ENCODE assay signal across 8 cellular contexts in the genomic region with DNA sequence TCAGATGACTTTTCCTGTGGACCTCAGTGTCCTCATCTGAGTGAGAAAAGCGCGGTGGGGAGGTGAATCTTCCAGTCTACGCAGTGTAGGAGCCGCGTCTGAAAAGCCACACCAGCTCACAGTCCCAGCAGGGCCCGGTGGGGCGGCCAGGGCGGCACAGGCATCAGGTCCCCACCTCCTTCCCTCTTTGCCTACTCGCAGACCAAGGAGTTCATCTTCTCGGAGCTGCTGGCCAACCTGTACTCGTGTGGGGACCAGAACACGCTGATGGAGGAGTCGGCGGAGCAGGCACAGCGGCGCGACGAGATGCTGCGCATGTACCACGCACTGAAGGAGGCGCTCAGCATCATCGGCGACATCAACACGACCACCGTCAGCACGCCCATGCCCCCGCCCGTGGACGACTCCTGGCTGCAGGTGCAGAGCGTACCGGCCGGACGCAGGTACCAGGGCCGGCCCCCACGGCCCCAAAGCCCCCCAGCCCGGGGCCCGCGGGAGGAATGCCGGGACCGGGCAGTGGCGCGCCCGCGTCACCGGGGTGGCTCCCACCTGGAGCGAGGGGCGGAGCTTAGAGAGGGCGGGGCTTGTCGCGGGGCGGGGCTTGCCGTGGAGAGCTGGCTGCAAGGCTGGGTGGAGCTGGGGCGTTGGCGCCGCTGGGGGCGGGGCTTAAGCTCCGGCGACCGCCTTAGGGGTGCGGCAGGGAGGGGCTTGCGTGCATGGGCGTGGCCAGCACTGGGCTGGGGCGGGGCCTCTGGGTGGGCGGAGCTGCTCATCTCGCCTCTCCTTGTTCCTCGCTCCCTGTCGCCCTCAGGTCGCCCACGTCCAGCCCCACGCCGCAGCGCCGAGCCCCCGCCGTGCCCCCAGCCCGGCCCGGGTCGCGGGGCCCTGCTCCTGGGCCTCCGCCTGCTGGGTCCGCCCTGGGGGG. TPM values are rescaled to one million over a fixed set of nuclear protein-coding genes. Genes with fewer than 3 reads are reported as not detected.
DNase-seq lines count a peak whose midpoint lies in the region; ATAC-seq and TF ChIP-seq lines count a peak whose summit lies in the region.

No MANE protein-coding gene starts in this region.

- TF ChIP-seq CTCF in endothelial cell (IDR thresholded peaks at IDR 0.05; ENCODE audit: unreplicated experiment): no peak

- TF ChIP-seq POLR2A in GM18505 (IDR thresholded peaks at IDR 0.05; ENCODE audit: borderline replicate concordance, extremely low read depth, insufficient read depth, insufficient read length): no peak

- H3K4me1 Mint-ChIP-seq in endothelial cell (ENCODE audit: unreplicated experiment): peaks cover 24% of the 10 kb centered on the region

- no peaks in the 10 kb centered on the region for H3K9me3 ChIP-seq in mononuclear cell (ENCODE audit: low read depth, low read length)

- no peaks in the 10 kb centered on the region for H3K9me3 Mint-ChIP-seq in endothelial cell (ENCODE audit: unreplicated experiment)

- peak overlapping the region; percentile 83 for H3K4me3 Mint-ChIP-seq in endothelial cell (ENCODE audit: unreplicated experiment)

- peaks cover 13% of the 10 kb centered on the region for H3K36me3 Mint-ChIP-seq in endothelial cell (ENCODE audit: low read depth, unreplicated experiment)

- ATAC-seq in GM18505 (IDR thresholded peaks at IDR 0.05; ENCODE audit: unreplicated experiment) (peak; percentile 87), HG02759 (IDR thresholded peaks at IDR 0.05; ENCODE audit: unreplicated experiment) (peak; percentile 81)

- H3K4me3 ChIP-seq in mononuclear cell (ENCODE audit: low read length): peak overlapping the region; percentile 34

- DNase-seq in NCI-H69 (lab: John Stamatoyannopoulos, UW): peak; percentile 93
- peak; percentile 100 for DNase-seq in activated CD8-positive, alpha-beta memory T cell treated with anti-CD3 and anti-CD28 coated beads, Interleukin-2, amount 50 U/mL, for 4 hours
- DNase-seq in endothelial cell (ENCODE audit: low spot score): peak; percentile 96
- peak; percentile 97 to 100 for DNase-seq in stimulated activated CD8-positive, alpha-beta memory T cell treated with anti-CD3 and anti-CD28 coated beads, Interleukin-7, amount 100 ng/mL, for 1 hour (ENCODE audit: low read depth in 2 of 2)
- no peak for DNase-seq in NCI-H1092 (lab: John Stamatoyannopoulos, UW)

- H3K27ac Mint-ChIP-seq in endothelial cell (ENCODE audit: unreplicated experiment): no peak overlapping the region

- peaks cover 15% of the 10 kb centered on the region for H3K27me3 Mint-ChIP-seq in endothelial cell (ENCODE audit: unreplicated experiment)

- H3K27me3 ChIP-seq in mononuclear cell (ENCODE audit: insufficient read depth, low read length): no peaks in the 10 kb centered on the region

- peaks cover 21% of the 10 kb centered on the region for H3K4me1 ChIP-seq in mononuclear cell (ENCODE audit: insufficient read depth, low read length)

RNA-seq across cellular contexts. Expression of a gene that starts 25.6 kb away (rescaled TPM):
- total RNA-seq in endothelial cell (ENCODE audit: unreplicated experiment) (69.4 TPM), mononuclear cell (18.7 TPM)

RNA-seq across cellular contexts. Expression of a gene that starts 25.9 kb away (rescaled TPM):
- total RNA-seq in endothelial cell (ENCODE audit: unreplicated experiment): 26.8 TPM
- 5.8 TPM for total RNA-seq in mononuclear cell

RNA-seq across cellular contexts. Expression of a gene that starts 47.0 kb away (rescaled TPM):
- total RNA-seq in endothelial cell (ENCODE audit: unreplicated experiment) (8.0 TPM), mononuclear cell (1.4 TPM)

RNA-seq across cellular contexts. Expression of a gene that starts 58.8 kb away (rescaled TPM):
- total RNA-seq in endothelial cell (ENCODE audit: unreplicated experiment) (156 TPM), mononuclear cell (26.0 TPM)
